In the genomic region with DNA sequence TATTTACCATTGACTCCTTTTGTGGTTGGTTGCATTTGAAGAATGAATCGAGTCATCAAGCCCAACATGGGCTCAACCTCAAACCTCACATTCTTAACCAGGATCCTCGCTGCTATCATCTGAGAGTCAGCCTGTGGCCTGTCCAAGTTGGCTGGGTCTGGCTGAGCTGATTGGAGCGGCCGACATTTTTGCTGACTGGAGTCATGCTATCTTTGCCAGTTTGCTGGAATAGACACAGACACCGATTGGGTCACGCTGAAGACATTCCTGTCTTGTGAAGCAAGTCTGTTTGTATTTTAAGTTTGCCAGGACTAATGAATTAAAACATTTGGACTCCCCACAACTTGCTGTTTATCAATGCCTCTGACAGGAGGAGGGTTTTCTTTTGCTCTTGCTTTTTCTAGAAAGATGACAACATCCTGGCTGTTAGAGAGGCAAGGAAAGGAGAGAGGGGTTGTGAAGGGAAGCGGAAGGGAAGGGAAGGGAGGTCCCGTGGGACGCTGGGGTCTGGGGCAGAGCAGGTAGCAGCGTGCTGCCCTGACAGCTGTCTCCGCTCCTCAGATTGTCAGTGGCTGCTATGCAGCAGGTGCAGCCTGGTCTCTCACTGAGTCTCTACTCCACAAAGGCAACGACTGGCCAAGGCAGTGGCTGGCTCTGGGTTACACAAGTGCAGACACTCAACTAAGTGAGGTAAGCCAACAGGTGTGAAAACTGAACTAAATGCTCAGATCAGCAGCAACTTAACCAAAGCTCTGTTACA, we compare ENCODE assay signal across 8 cellular contexts. TPM values are rescaled to one million over a fixed set of nuclear protein-coding genes. Genes with fewer than 3 reads are reported as not detected.
A peak's percentile ranks its signal among the peaks of the same experiment; 100 is the strongest.
DNase-seq lines count a peak whose midpoint lies in the region; ATAC-seq and TF ChIP-seq lines count a peak whose summit lies in the region.

A gene with protein sequence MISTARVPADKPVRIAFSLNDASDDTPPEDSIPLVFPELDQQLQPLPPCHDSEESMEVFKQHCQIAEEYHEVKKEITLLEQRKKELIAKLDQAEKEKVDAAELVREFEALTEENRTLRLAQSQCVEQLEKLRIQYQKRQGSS (plus strand): TSS at position 411 of the 760 bp plus-strand sequence. CDS start 2,701 bp downstream, outside the sequence.

- peak within 1 kb of the TSS in 3 of 4 donors; percentile 21 to 38 (median 38) for H3K27ac ChIP-seq in Peyer's patch

- no peak within 1 kb of the TSS for H3K4me3 ChIP-seq in Peyer's patch

- TF ChIP-seq POLR2A in Peyer's patch (IDR thresholded peaks at IDR 0.05) (no peak), erythroblast (IDR thresholded peaks at IDR 0.05; ENCODE audit: low read length) (no peak)

- H3K27me3 ChIP-seq in Peyer's patch = no peaks in the 10 kb centered on the region

- ATAC-seq in HG03025 (IDR thresholded peaks at IDR 0.05; ENCODE audit: low FRiP score, unreplicated experiment) = no peak

- H3K36me3 ChIP-seq in Peyer's patch = no peaks in the 10 kb centered on the region

- DNase-seq in GM04504 (ENCODE audit: low read depth) (peak; percentile 99), Peyer's patch (peak in 1 of 3 donors; percentile 65), fibroblast of the conjunctiva (ENCODE audit: low read depth) (peak; percentile 91), renal cortical epithelial cell (ENCODE audit: low read depth) (peak; percentile 99), cortex of kidney (lab: John Stamatoyannopoulos, UW) (no peak), erythroblast (lab: John Stamatoyannopoulos, UW) (no peak)
- DNase-seq in activated naive CD4-positive, alpha-beta T cell treated with Interleukin-2 at 50 U/mL for 16 hours = no peak

- no peaks in the 10 kb centered on the region for H3K4me1 ChIP-seq in Peyer's patch

- no peak for TF ChIP-seq CTCF in Peyer's patch (IDR thresholded peaks at IDR 0.05)

- no peaks in the 10 kb centered on the region for H3K9me3 ChIP-seq in Peyer's patch

RNA-seq across cellular contexts. Expression of the gene that starts here (rescaled TPM):
- total RNA-seq in Peyer's patch = 10 to 100 TPM in 1 of 4 donors, 1 to 10 TPM in 3; 4.9 to 17.3 (median 6.6) TPM
- total RNA-seq in renal cortical epithelial cell = 9.6 and 25.5 TPM in 2 replicates

Comparison
In these comparisons a context has a peak if more than half of its experiments do, and no peak if none do; other contexts are left out.
1. DNase-seq: peak in GM04504 (single experiment), fibroblast of the conjunctiva (single experiment) and renal cortical epithelial cell (single experiment); none in cortex of kidney (single experiment), activated naive CD4-positive, alpha-beta T cell treated with Interleukin-2 at 50 U/mL for 16 hours (single experiment) and erythroblast (0 of 2).